In genomic region chr2:237631801-237632585, GRCh38 we compare ENCODE assay signal across 20 cellular contexts. TPM values are rescaled to one million over a fixed set of nuclear protein-coding genes. Genes with fewer than 3 reads are reported as not detected.
"Had no signal": no experiment of that assay in that cellular context is flagged by ENCODE, and none has a peak within 500 bp of the region (broad histone marks: within the 10 kb centered on the region; RNA-seq: fewer than 3 reads in every experiment).

No MANE protein-coding gene starts in this region.

- H3K36me3 ChIP-seq: neural progenitor cell, suprapubic skin, transverse colon, vagina had no signal

- H3K9ac ChIP-seq: neural progenitor cell had no signal

- H3K4me3 ChIP-seq: hepatocyte, mucosa of descending colon, neural progenitor cell, skin epidermis, stomach, suprapubic skin, transverse colon, vagina had no signal

- H3K4me2 ChIP-seq: hepatocyte, neural progenitor cell had no signal

- ATAC-seq: mucosa of descending colon; stimulated activated effector memory CD8-positive, alpha-beta T cell treated with anti-CD3 and anti-CD28 coated beads, Interleukin-12 subunit alpha, Interleukin-12 subunit beta, amount 100 ng/mL, for 72 hours had no signal

- H3K27me3 ChIP-seq: hepatocyte, suprapubic skin, vagina had no signal

- H2AFZ ChIP-seq: hepatocyte, neural progenitor cell had no signal

- H3K27ac ChIP-seq: hepatocyte, neural progenitor cell, suprapubic skin, transverse colon, vagina had no signal

- H3K9me3 ChIP-seq: suprapubic skin, transverse colon, vagina had no signal

- DNase-seq: activated CD4-positive, alpha-beta memory T cell treated with anti-CD3 and anti-CD28 coated beads, Interleukin-2, amount 10 ng/mL, durations not matched to agents 7 days and 5 days; activated CD4-positive, alpha-beta T cell treated with anti-CD3 and anti-CD28 coated beads, Interleukin-2, amount 10 ng/mL, durations not matched to agents 24 days and 14 days; activated gamma-delta T cell treated with Interleukin-2 at 50 U/mL for 16 hours; activated T-cell treated with anti-CD3 and anti-CD28 coated beads for 4 hours; effector CD4-positive, alpha-beta T cell; erythroblast; foreskin fibroblast; immature natural killer cell; mucosa of descending colon; naive B cell; stimulated activated CD4-positive, alpha-beta T cell treated with anti-CD3 and anti-CD28 coated beads, Interleukin-2, amount 100 ng/mL, for 24 hours; stomach; transverse colon had no signal

RNA-seq across cellular contexts. Expression of gene RAB17, which starts 41.5 kb away (rescaled TPM):
- total RNA-seq: activated CD4-positive, alpha-beta memory T cell treated with anti-CD3 and anti-CD28 coated beads, Interleukin-2, amount 10 ng/mL, durations not matched to agents 7 days and 5 days; T-helper 2 cell treated with Interferon-gamma antibody and Interleukin-4, amounts not matched to agents 100 ng/mL and 5 ng/mL, for 36 hours; vagina had no signal
- polyA plus RNA-seq: immature natural killer cell had no signal
